ENCODE assay signal across 33 cellular contexts in genomic region chr3:70506775-70507174, GRCh38.
"Had no signal": no experiment of that assay in that cellular context is flagged by ENCODE, and none has a peak within 500 bp of the region (broad histone marks: within the 10 kb centered on the region; RNA-seq: fewer than 3 reads in every experiment).

No MANE protein-coding gene starts in this region.

- DNase-seq: activated effector memory CD4-positive, alpha-beta T cell treated with anti-CD3 and anti-CD28 coated beads, Interleukin-2, amount 50 U/mL, for 16 hours; activated effector memory CD4-positive, alpha-beta T cell treated with Interleukin-2 at 50 U/mL for 16 hours; activated gamma-delta T cell treated with Interleukin-2 at 50 U/mL for 16 hours; activated naive CD4-positive, alpha-beta T cell; activated naive CD4-positive, alpha-beta T cell treated with anti-CD3 and anti-CD28 coated beads for 36 hours; activated naive CD4-positive, alpha-beta T cell treated with anti-CD3 and anti-CD28 coated beads, Interleukin-2, amount 10 ng/mL, durations not matched to agents 7 days and 5 days; activated naive CD4-positive, alpha-beta T cell treated with anti-CD3 and anti-CD28 coated beads, Interleukin-2, amount 50 U/mL, for 16 hours; activated naive CD4-positive, alpha-beta T cell treated with Interleukin-2 at 50 U/mL for 16 hours; activated naive CD8-positive, alpha-beta T cell treated with anti-CD3 and anti-CD28 coated beads for 36 hours; activated naive CD8-positive, alpha-beta T cell treated with anti-CD3 and anti-CD28 coated beads, Interleukin-2, amount 10 ng/mL, durations not matched to agents 7 days and 5 days; activated naive CD8-positive, alpha-beta T cell treated with anti-CD3 and anti-CD28 coated beads, Interleukin-2, amount 50 U/mL, for 24 hours; activated T-cell treated with anti-CD3 and anti-CD28 coated beads, Interleukin-2, amount 50 U/mL, for 1 hour; activated T-cell treated with anti-CD3 and anti-CD28 coated beads, Interleukin-2, amount 50 U/mL, for 24 hours; activated T-cell treated with anti-CD3 and anti-CD28 coated beads, Interleukin-2, amount 50 U/mL, for 4 hours; activated T-cell treated with anti-CD3 and anti-CD28 coated beads, Interleukin-2, amount 50 U/mL, for 48 hours; activated T-cell treated with anti-CD3 and anti-CD28 coated beads, Interleukin-2, amount 50 U/mL, for 72 hours; adrenal gland; amniotic stem cell; amygdala; anterior cingulate cortex; aorta; body of pancreas; brain microvascular endothelial cell; caudate nucleus; central memory CD4-positive, alpha-beta T cell; cerebellar nuclear complex had no signal

- FAIRE-seq: astrocyte, bronchial epithelial cell had no signal

- H3K27ac ChIP-seq: adrenal gland, ascending aorta, body of pancreas, brain microvascular endothelial cell, breast epithelium, cardiac muscle cell had no signal

- ATAC-seq: activated naive CD4-positive, alpha-beta T cell treated with anti-CD3 and anti-CD28 coated beads, Interleukin-2, amount 50 U/mL, for 72 hours; activated naive CD8-positive, alpha-beta T cell treated with anti-CD3 and anti-CD28 coated beads, Interleukin-2, amount 50 U/mL, for 24 hours; activated T-cell treated with anti-CD3 and anti-CD28 coated beads, Interleukin-2, amount 50 U/mL, for 4 hours; activated T-cell treated with anti-CD3 and anti-CD28 coated beads, Interleukin-2, amount 50 U/mL, for 72 hours; activated T-helper 17 cell treated with anti-CD3 and anti-CD28 coated beads, Interleukin-2, amount 50 U/mL, for 72 hours; body of pancreas had no signal

- H3K9me3 ChIP-seq: adrenal gland, ascending aorta, body of pancreas, breast epithelium had no signal

- H3K4me3 ChIP-seq: adrenal gland, ascending aorta, body of pancreas, breast epithelium, cardiac muscle cell had no signal

- H3K4me1 ChIP-seq: adrenal gland, ascending aorta, body of pancreas, breast epithelium had no signal

- H3K27me3 ChIP-seq: adrenal gland, ascending aorta, body of pancreas, brain microvascular endothelial cell, breast epithelium, cardiac muscle cell had no signal

- H3K36me3 ChIP-seq: adrenal gland, ascending aorta, brain microvascular endothelial cell, breast epithelium, cardiac muscle cell had no signal
